ENCODE assay signal across 8 cellular contexts in genomic region chr21:38219049-38219628, GRCh38. TPM values are rescaled to one million over a fixed set of nuclear protein-coding genes. Genes with fewer than 3 reads are reported as not detected.
A peak's percentile ranks its signal among the peaks of the same experiment; 100 is the strongest.
DNase-seq lines count a peak whose midpoint lies in the region; ATAC-seq and TF ChIP-seq lines count a peak whose summit lies in the region.

No MANE protein-coding gene starts in this region.

- no peak overlapping the region for H3K4me3 ChIP-seq in testis

- H3K9me3 ChIP-seq in testis = no peaks in the 10 kb centered on the region

- no peak overlapping the region for H3K27ac Mint-ChIP-seq in activated T-cell treated with anti-CD3 and anti-CD28 coated beads, Interleukin-2, amount 50 U/mL, for 24 hours
- no peak overlapping the region for H3K27ac Mint-ChIP-seq in nephron progenitor cell

- H3K4me1 ChIP-seq in testis = peaks cover 10% of the 10 kb centered on the region

- DNase-seq in GM03348 (ENCODE audit: low spot score) (peak; percentile 83), OCI-M1 (lab: John Stamatoyannopoulos, UW) (peak; percentile 96), fibroblast of peridontal ligament (ENCODE audit: extremely low read depth) (peak; percentile 87), nephron progenitor cell (peak; percentile 61), testis (peak; percentile 87)
- DNase-seq in activated T-cell treated with anti-CD3 and anti-CD28 coated beads, Interleukin-2, amount 50 U/mL, for 24 hours = peak; percentile 47

- H3K27me3 ChIP-seq in testis = no peaks in the 10 kb centered on the region

- H3K4me3 Mint-ChIP-seq in activated T-cell treated with anti-CD3 and anti-CD28 coated beads, Interleukin-2, amount 50 U/mL, for 24 hours = no peak overlapping the region
- H3K4me3 Mint-ChIP-seq in nephron progenitor cell = no peak overlapping the region

- TF ChIP-seq POLR2A in testis (IDR thresholded peaks at IDR 0.05) = no peak

- H3K36me3 Mint-ChIP-seq in activated T-cell treated with anti-CD3 and anti-CD28 coated beads, Interleukin-2, amount 50 U/mL, for 24 hours (ENCODE audit: low read depth) = no peaks in the 10 kb centered on the region
- H3K36me3 Mint-ChIP-seq in nephron progenitor cell (ENCODE audit: low read depth) = peaks cover 38% of the 10 kb centered on the region

- no peak for TF ChIP-seq EP300 in Ishikawa (IDR thresholded peaks at IDR 0.05; ENCODE audit: borderline replicate concordance)

- TF ChIP-seq CTCF in nephron progenitor cell (IDR thresholded peaks at IDR 0.05) (peak; percentile 78), testis (IDR thresholded peaks at IDR 0.05) (peak; percentile 92 to 97 (median 95))

- peak; percentile 78 for TF ChIP-seq RAD21 in Ishikawa (IDR thresholded peaks at IDR 0.05; ENCODE audit: low read depth)

- ATAC-seq in GM21360 (IDR thresholded peaks at IDR 0.05; ENCODE audit: unreplicated experiment) = no peak

- peaks cover 10% of the 10 kb centered on the region for H3K4me1 Mint-ChIP-seq in activated T-cell treated with anti-CD3 and anti-CD28 coated beads, Interleukin-2, amount 50 U/mL, for 24 hours (ENCODE audit: low read depth)
- H3K4me1 Mint-ChIP-seq in nephron progenitor cell = peaks cover 5% of the 10 kb centered on the region

- H3K36me3 ChIP-seq in testis (ENCODE audit: low read depth, missing control alignments) = no peaks in the 10 kb centered on the region

- H3K9me3 Mint-ChIP-seq in activated T-cell treated with anti-CD3 and anti-CD28 coated beads, Interleukin-2, amount 50 U/mL, for 24 hours = peaks cover 18% of the 10 kb centered on the region
- peaks cover 54% of the 10 kb centered on the region for H3K9me3 Mint-ChIP-seq in nephron progenitor cell

- no peaks in the 10 kb centered on the region for H3K27me3 Mint-ChIP-seq in activated T-cell treated with anti-CD3 and anti-CD28 coated beads, Interleukin-2, amount 50 U/mL, for 24 hours
- H3K27me3 Mint-ChIP-seq in nephron progenitor cell (ENCODE audit: low read depth, poor library complexity) = peaks cover 2% of the 10 kb centered on the region

- no peak overlapping the region for H3K27ac ChIP-seq in testis

- WGBS in testis, 2 donors = 7 to 11% methylated on average over 7 of the region's 7 CpGs

- intact Hi-C loops in testis (cut with DNase I; ENCODE audit: low total_unique reads) = loop anchor here (5.0 kb wide), 1 partner anchor 133 kb away; no protein-coding TSS in a partner anchor

TF ChIP-seq in Ishikawa, 13 proteins besides CTCF, POLR2A, EP300 and RAD21:
- TF ChIP-seq CEBPB (IDR thresholded peaks at IDR 0.05) (no peak), YY1 (IDR thresholded peaks at IDR 0.05; ENCODE audit: low read depth) (no peak), TEAD4 (IDR thresholded peaks at IDR 0.05) (no peak), EGR1 (IDR thresholded peaks at IDR 0.05) (no peak), USF1 (IDR thresholded peaks at IDR 0.05) (no peak), MAX (IDR thresholded peaks at IDR 0.05) (no peak), NFIC (IDR thresholded peaks at IDR 0.05) (no peak), FOXM1 (IDR thresholded peaks at IDR 0.05; ENCODE audit: borderline replicate concordance, low read depth) (no peak), REST (IDR thresholded peaks at IDR 0.05; ENCODE audit: low read depth) (no peak), ZBTB7A (IDR thresholded peaks at IDR 0.05; ENCODE audit: low read depth) (no peak), CREB1 (IDR thresholded peaks at IDR 0.05; ENCODE audit: low read depth) (no peak), TCF12 (IDR thresholded peaks at IDR 0.05; ENCODE audit: low read depth) (no peak), TAF1 (IDR thresholded peaks at IDR 0.05; ENCODE audit: low read depth) (no peak)

RNA-seq across cellular contexts. Expression of gene KCNJ15, which starts 37.7 kb away (rescaled TPM):
- total RNA-seq in testis = 1 to 10 TPM; 4.9 to 6.4 TPM
- 13.0 TPM for polyA plus RNA-seq in testis (ENCODE audit: insufficient read depth, low read depth, low replicate concordance)
